ENCODE assay signal across 25 cellular contexts in genomic region chr20:11882651-11883050, GRCh38.
"Had no signal": no experiment of that assay in that cellular context is flagged by ENCODE, and none has a peak within 500 bp of the region (broad histone marks: within the 10 kb centered on the region; RNA-seq: fewer than 3 reads in every experiment).

No MANE protein-coding gene starts in this region.

- H3K4me3 ChIP-seq: adrenal gland, Peyer's patch had no signal

- H3K27me3 ChIP-seq: adrenal gland, Peyer's patch had no signal

- H3K36me3 ChIP-seq: adrenal gland, Peyer's patch had no signal

- DNase-seq: activated CD4-positive, alpha-beta T cell treated with anti-CD3 and anti-CD28 coated beads for 48 hours; activated CD4-positive, alpha-beta T cell treated with anti-CD3 and anti-CD28 coated beads, Interleukin-2, amount 50 U/mL, for 4 hours; activated CD4-positive, CD25-positive, alpha-beta regulatory T cell treated with anti-CD3 and anti-CD28 coated beads, Interleukin-2, amount 50 U/mL, for 72 hours; activated CD8-positive, alpha-beta memory T cell treated with anti-CD3 and anti-CD28 coated beads, Interleukin-2, amount 50 U/mL, for 48 hours; activated CD8-positive, alpha-beta T cell treated with anti-CD3 and anti-CD28 coated beads, Interleukin-2, amount 10 ng/mL, durations not matched to agents 7 days and 5 days; activated naive CD4-positive, alpha-beta T cell treated with anti-CD3 and anti-CD28 coated beads, Interleukin-2, amount 50 U/mL, for 16 hours; activated naive CD8-positive, alpha-beta T cell treated with anti-CD3 and anti-CD28 coated beads, Interleukin-2, amount 10 ng/mL, durations not matched to agents 7 days and 5 days; activated T-cell treated with anti-CD3 and anti-CD28 coated beads, Interleukin-2, amount 50 U/mL, for 1 hour; adrenal gland; anterior cingulate cortex; caudate nucleus; MV-4-11; NCI-H1092 treated with DMSO at 0.1 percent for 48 hours; NCI-H1417 treated with DMSO at 0.1 percent for 48 hours; NCI-H1694; NCI-H2029; NCI-H345; NCI-H510A treated with DMSO at 0.1 percent for 48 hours; NCI-H69; NK-92 treated with Interleukin-12 subunit alpha and Interleukin-12 subunit beta, amount 100 ng/mL, for 24 hours; OCI-M1; Peyer's patch; SIG-M5; T-helper 17 cell; T-helper 9 cell had no signal
